12 cellular contexts compared by ENCODE assay signal in the genomic region with DNA sequence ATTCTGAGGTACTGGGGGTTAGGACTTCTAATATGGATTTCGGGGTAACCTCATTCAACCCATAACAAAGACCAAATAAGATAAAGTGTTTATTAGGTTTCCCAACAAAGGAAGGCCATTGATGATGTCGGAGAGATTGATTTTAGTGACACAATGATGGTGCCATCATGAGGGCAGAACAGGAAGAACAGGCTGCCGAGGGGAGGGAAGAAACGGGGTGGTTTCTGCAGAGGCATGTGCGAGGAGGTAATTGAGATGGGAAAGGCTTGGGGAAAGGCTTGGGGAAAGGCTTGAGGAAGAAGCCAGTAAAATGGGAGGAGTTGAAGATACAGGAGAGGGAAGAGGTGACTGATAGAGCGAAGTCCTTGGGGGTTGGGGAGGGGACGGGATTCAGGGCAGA. TPM values are rescaled to one million over a fixed set of nuclear protein-coding genes. Genes with fewer than 3 reads are reported as not detected.
A peak's percentile ranks its signal among the peaks of the same experiment; 100 is the strongest.
DNase-seq lines count a peak whose midpoint lies in the region; ATAC-seq and TF ChIP-seq lines count a peak whose summit lies in the region.
"Had no signal": no experiment of that assay in that cellular context is flagged by ENCODE, and none has a peak within 500 bp of the region (broad histone marks: within the 10 kb centered on the region; RNA-seq: fewer than 3 reads in every experiment).

No MANE protein-coding gene starts in this region.

- no peak overlapping the region for H3K9ac ChIP-seq in DND-41 (ENCODE audit: low read depth, low read length)

- intact Hi-C loops in prostate gland (cut with DNase I): no loop called here

- no peaks in the 10 kb centered on the region for H3K4me1 ChIP-seq in DND-41 (ENCODE audit: insufficient read depth, low read length)
- H3K4me1 ChIP-seq in prostate gland (replicated peaks): no peaks in the 10 kb centered on the region

- H3K9me3 Mint-ChIP-seq in activated naive CD4-positive, alpha-beta T cell treated with anti-CD3 and anti-CD28 coated beads, Interleukin-2, amount 50 U/mL, for 72 hours: no peaks in the 10 kb centered on the region

- 47% methylated on average over 7 of the region's 7 CpGs for WGBS in prostate gland

- no peak overlapping the region for H3K4me2 ChIP-seq in DND-41 (ENCODE audit: insufficient read depth, low read length)
- H3K4me2 ChIP-seq: PC-9 had no signal

- H3K79me2 ChIP-seq in DND-41 (ENCODE audit: insufficient read depth, low read length): no peaks in the 10 kb centered on the region

- ATAC-seq in DND-41 (ENCODE audit: insufficient read depth, low read depth) (no peak), HG03354 (IDR thresholded peaks at IDR 0.05; ENCODE audit: poor library complexity, severe bottlenecking, unreplicated experiment) (no peak), HG03457 (IDR thresholded peaks at IDR 0.05; ENCODE audit: unreplicated experiment) (no peak)
- ATAC-seq in activated naive CD4-positive, alpha-beta T cell treated with anti-CD3 and anti-CD28 coated beads, Interleukin-2, amount 50 U/mL, for 72 hours: no peak

- H3K27ac ChIP-seq in DND-41 (ENCODE audit: low read length) (no peak overlapping the region), prostate gland (no peak overlapping the region)
- H3K27ac ChIP-seq: PC-9 had no signal

- peaks cover 30% of the 10 kb centered on the region for H3K27me3 ChIP-seq in DND-41 (ENCODE audit: insufficient read depth, low read length, poor library complexity)
- no peaks in the 10 kb centered on the region for H3K27me3 ChIP-seq in prostate gland (replicated peaks; ENCODE audit: insufficient read depth)

- no peaks in the 10 kb centered on the region for H4K20me1 ChIP-seq in DND-41 (ENCODE audit: insufficient read depth, low read length)

- no peaks in the 10 kb centered on the region for H3K36me3 ChIP-seq in DND-41 (ENCODE audit: insufficient read depth, low read length)
- no peaks in the 10 kb centered on the region for H3K36me3 ChIP-seq in prostate gland

- no peak overlapping the region for H2AFZ ChIP-seq in DND-41 (ENCODE audit: low read depth, low read length)
- H2AFZ ChIP-seq: PC-9 had no signal

- no peak for TF ChIP-seq POLR2A in prostate gland (IDR thresholded peaks at IDR 0.05)

- in situ Hi-C loops in KBM-7 (cut with MboI; ENCODE audit: low pct_unique_long_range_greater_than_20kb, low sequenced_read_pairs): no loop called here

- TF ChIP-seq CTCF in DND-41 (IDR thresholded peaks at IDR 0.05; ENCODE audit: borderline replicate concordance, extremely low read depth, low read length, poor library complexity, severe bottlenecking) (peak; percentile 35), prostate gland (IDR thresholded peaks at IDR 0.05) (no peak)

- H3K4me3 ChIP-seq in DND-41 (ENCODE audit: low read depth in 1 of 2, low read length in 2 of 2): no peak overlapping the region
- no peak overlapping the region for H3K4me3 ChIP-seq in prostate gland
- H3K4me3 ChIP-seq: PC-9 had no signal

- peaks cover 0 to 4% of the 10 kb centered on the region in 2 donors for H3K36me3 Mint-ChIP-seq in activated naive CD4-positive, alpha-beta T cell treated with anti-CD3 and anti-CD28 coated beads, Interleukin-2, amount 50 U/mL, for 72 hours

- H3K9me3 ChIP-seq in DND-41 (ENCODE audit: insufficient read depth, low read length, severe bottlenecking) (no peaks in the 10 kb centered on the region), prostate gland (no peaks in the 10 kb centered on the region)

- no peak overlapping the region for H3K27ac Mint-ChIP-seq in activated naive CD4-positive, alpha-beta T cell treated with anti-CD3 and anti-CD28 coated beads, Interleukin-2, amount 50 U/mL, for 72 hours

- DNase-seq in DND-41 (no peak), KBM-7 (peak; percentile 58), UCSD-AML1 (lab: John Stamatoyannopoulos, UW; ENCODE audit: unreplicated experiment) (peak; percentile 41), islet precursor cell (peak; percentile 57), prostate gland (ENCODE audit: low spot score) (no peak)
- no peak for DNase-seq in activated naive CD4-positive, alpha-beta T cell treated with anti-CD3 and anti-CD28 coated beads, Interleukin-2, amount 50 U/mL, for 72 hours (ENCODE audit: low spot score in 2 of 2)
- DNase-seq: aorta, C1 segment of cervical spinal cord, NCI-H146, PC-9 had no signal

RNA-seq across cellular contexts. Expression of a gene that starts 6.2 kb away (rescaled TPM):
- total RNA-seq in activated naive CD4-positive, alpha-beta T cell treated with anti-CD3 and anti-CD28 coated beads, Interleukin-2, amount 50 U/mL, for 72 hours: 10 to 100 TPM; 13.1 to 17.4 TPM
- total RNA-seq in prostate gland: 1 to 10 TPM in 1 of 2 donors, under 1 TPM in 1; 0.82 to 1.5 TPM

RNA-seq across cellular contexts. Expression of a gene that starts 43.9 kb away (rescaled TPM):
- total RNA-seq in activated naive CD4-positive, alpha-beta T cell treated with anti-CD3 and anti-CD28 coated beads, Interleukin-2, amount 50 U/mL, for 72 hours: 10 to 100 TPM; 17.8 to 18.7 TPM
- total RNA-seq in prostate gland: 10 to 100 TPM; 12.8 to 13.1 TPM

Comparison
In these comparisons a context has a peak if more than half of its experiments do, and no peak if none do; other contexts are left out.
1. DNase-seq: peak in KBM-7 (single experiment), UCSD-AML1 (single experiment) and islet precursor cell (single experiment); none in DND-41 (single experiment), activated naive CD4-positive, alpha-beta T cell treated with anti-CD3 and anti-CD28 coated beads, Interleukin-2, amount 50 U/mL, for 72 hours (0 of 2) and prostate gland (single experiment).
2. RNA of a gene that starts 6.2 kb away (total RNA-seq): 13.1 to 17.4 TPM in activated naive CD4-positive, alpha-beta T cell treated with anti-CD3 and anti-CD28 coated beads, Interleukin-2, amount 50 U/mL, for 72 hours; 0.82 to 1.5 TPM in prostate gland; every median in the first group is over 4 times any median in the second.